22 cellular contexts compared by ENCODE assay signal in genomic region chr2:241137276-241138190, GRCh38. TPM values are rescaled to one million over a fixed set of nuclear protein-coding genes. Genes with fewer than 3 reads are reported as not detected.
"Had no signal": no experiment of that assay in that cellular context is flagged by ENCODE, and none has a peak within 500 bp of the region (broad histone marks: within the 10 kb centered on the region; RNA-seq: fewer than 3 reads in every experiment).

No MANE protein-coding gene starts in this region.

- H3K27me3 Mint-ChIP-seq: activated CD4-positive, alpha-beta T cell treated with anti-CD3 and anti-CD28 coated beads, Interleukin-2, amount 10 ng/mL, durations not matched to agents 24 days and 14 days; activated CD8-positive, alpha-beta memory T cell treated with anti-CD3 and anti-CD28 coated beads, Interleukin-2, amount 10 ng/mL, durations not matched to agents 7 days and 5 days; activated naive CD8-positive, alpha-beta T cell treated with anti-CD3 and anti-CD28 coated beads, Interleukin-2, amount 50 U/mL, for 24 hours; activated T-cell treated with anti-CD3 and anti-CD28 coated beads, Interleukin-2, amount 50 U/mL, for 24 hours; T-helper 17 cell had no signal

- DNase-seq: activated CD4-positive, alpha-beta T cell treated with anti-CD3 and anti-CD28 coated beads, Interleukin-2, amount 10 ng/mL, durations not matched to agents 24 days and 14 days; activated CD4-positive, alpha-beta T cell treated with anti-CD3 and anti-CD28 coated beads, Interleukin-2, amount 50 U/mL, for 48 hours; activated CD4-positive, CD25-positive, alpha-beta regulatory T cell treated with anti-CD3 and anti-CD28 coated beads, Interleukin-2, amount 50 U/mL, for 72 hours; activated CD8-positive, alpha-beta memory T cell treated with anti-CD3 and anti-CD28 coated beads, Interleukin-2, amount 10 ng/mL, durations not matched to agents 7 days and 5 days; activated naive CD8-positive, alpha-beta T cell treated with anti-CD3 and anti-CD28 coated beads, Interleukin-2, amount 50 U/mL, for 24 hours; activated T-cell treated with anti-CD3 and anti-CD28 coated beads, Interleukin-2, amount 50 U/mL, for 24 hours; amniotic stem cell; body of pancreas; NCI-H1092; NCI-H1436; NCI-H1694 treated with DMSO at 0.1 percent for 48 hours; NCI-H2029 treated with DMSO at 0.1 percent for 48 hours; NCI-H510A treated with DMSO at 0.1 percent for 48 hours; NCI-H69; SHP77; T-helper 17 cell; T-helper 9 cell had no signal

- H3K4me3 Mint-ChIP-seq: activated CD4-positive, alpha-beta T cell treated with anti-CD3 and anti-CD28 coated beads, Interleukin-2, amount 10 ng/mL, durations not matched to agents 24 days and 14 days; activated CD8-positive, alpha-beta memory T cell treated with anti-CD3 and anti-CD28 coated beads, Interleukin-2, amount 10 ng/mL, durations not matched to agents 7 days and 5 days; activated naive CD8-positive, alpha-beta T cell treated with anti-CD3 and anti-CD28 coated beads, Interleukin-2, amount 50 U/mL, for 24 hours; activated T-cell treated with anti-CD3 and anti-CD28 coated beads, Interleukin-2, amount 50 U/mL, for 24 hours; T-helper 17 cell; WTC11 had no signal

- H3K36me3 ChIP-seq: ascending aorta had no signal

- FAIRE-seq: RCC 7860 had no signal

- H3K4me1 Mint-ChIP-seq: activated CD8-positive, alpha-beta memory T cell treated with anti-CD3 and anti-CD28 coated beads, Interleukin-2, amount 10 ng/mL, durations not matched to agents 7 days and 5 days; activated naive CD8-positive, alpha-beta T cell treated with anti-CD3 and anti-CD28 coated beads, Interleukin-2, amount 50 U/mL, for 24 hours; WTC11 had no signal

- H3K9ac ChIP-seq: KMS-11 had no signal

- ATAC-seq: activated CD8-positive, alpha-beta memory T cell treated with anti-CD3 and anti-CD28 coated beads, Interleukin-2, amount 10 ng/mL, durations not matched to agents 7 days and 5 days; activated naive CD4-positive, alpha-beta T cell treated with anti-CD3 and anti-CD28 coated beads, Interleukin-2, amount 50 U/mL, for 72 hours; activated naive CD8-positive, alpha-beta T cell treated with anti-CD3 and anti-CD28 coated beads, Interleukin-2, amount 50 U/mL, for 24 hours; body of pancreas; T-helper 17 cell; WTC11 had no signal

- H3K4me3 ChIP-seq: ascending aorta, body of pancreas had no signal

- H3K4me2 ChIP-seq: KMS-11 had no signal

- H3K27ac Mint-ChIP-seq: activated CD4-positive, alpha-beta T cell treated with anti-CD3 and anti-CD28 coated beads, Interleukin-2, amount 10 ng/mL, durations not matched to agents 24 days and 14 days; activated CD8-positive, alpha-beta memory T cell treated with anti-CD3 and anti-CD28 coated beads, Interleukin-2, amount 10 ng/mL, durations not matched to agents 7 days and 5 days; activated naive CD4-positive, alpha-beta T cell treated with anti-CD3 and anti-CD28 coated beads, Interleukin-2, amount 50 U/mL, for 72 hours; activated naive CD8-positive, alpha-beta T cell treated with anti-CD3 and anti-CD28 coated beads, Interleukin-2, amount 50 U/mL, for 24 hours; activated T-cell treated with anti-CD3 and anti-CD28 coated beads, Interleukin-2, amount 50 U/mL, for 24 hours; T-helper 17 cell; WTC11 had no signal

- H3K27me3 ChIP-seq: ascending aorta, body of pancreas had no signal

- H3K9me3 ChIP-seq: ascending aorta, body of pancreas had no signal

- H3K27ac ChIP-seq: ascending aorta, body of pancreas, KMS-11 had no signal

- H3K9me3 Mint-ChIP-seq: activated CD4-positive, alpha-beta T cell treated with anti-CD3 and anti-CD28 coated beads, Interleukin-2, amount 10 ng/mL, durations not matched to agents 24 days and 14 days; activated naive CD4-positive, alpha-beta T cell treated with anti-CD3 and anti-CD28 coated beads, Interleukin-2, amount 50 U/mL, for 72 hours; activated naive CD8-positive, alpha-beta T cell treated with anti-CD3 and anti-CD28 coated beads, Interleukin-2, amount 50 U/mL, for 24 hours; activated T-cell treated with anti-CD3 and anti-CD28 coated beads, Interleukin-2, amount 50 U/mL, for 24 hours had no signal

- H3K4me1 ChIP-seq: ascending aorta, body of pancreas had no signal

RNA-seq across cellular contexts. Expression of gene PASK, which starts 11.7 kb away (rescaled TPM):
- total RNA-seq: ascending aorta had no signal
